Comparison of ENCODE assay signal across 19 cellular contexts in genomic region chr6:166104107-166104506, GRCh38.
"Had no signal": no experiment of that assay in that cellular context is flagged by ENCODE, and none has a peak within 500 bp of the region (broad histone marks: within the 10 kb centered on the region; RNA-seq: fewer than 3 reads in every experiment).

No MANE protein-coding gene starts in this region.

- DNase-seq: activated naive CD4-positive, alpha-beta T cell treated with anti-CD3 and anti-CD28 coated beads, Interleukin-2, amount 50 U/mL, for 16 hours; activated T-cell treated with anti-CD3 and anti-CD28 coated beads, Interleukin-2, amount 50 U/mL, for 1 hour; adrenal gland; effector CD8-positive, alpha-beta T cell; foreskin melanocyte; head of caudate nucleus; left lung; nucleus accumbens; right cardiac atrium; thyroid gland had no signal

- H3K27me3 ChIP-seq: adrenal gland, cardiac muscle cell, left lung, thyroid gland, vagina had no signal

- H3K36me3 ChIP-seq: adrenal gland, cardiac muscle cell, left lung, thyroid gland, vagina had no signal

- H3K4me3 Mint-ChIP-seq: natural killer cell treated with Interleukin-12 subunit alpha and Interleukin-12 subunit beta and Interleukin-15 and Interleukin-18, amount 100 ng/mL, for 72 hours; stimulated activated effector memory CD8-positive, alpha-beta T cell treated with anti-CD3 and anti-CD28 coated beads, Interleukin-12 subunit alpha, Interleukin-12 subunit beta, amount 100 ng/mL, for 72 hours; T-helper 2 cell treated with Interferon-gamma antibody and Interleukin-4, amounts not matched to agents 5 μg/mL and 100 μg/mL, for 36 hours had no signal

- H3K4me2 ChIP-seq: smooth muscle cell had no signal

- H3K27ac Mint-ChIP-seq: natural killer cell treated with Interleukin-12 subunit alpha and Interleukin-12 subunit beta and Interleukin-15 and Interleukin-18, amount 100 ng/mL, for 72 hours; progenitor cell of endocrine pancreas; stimulated activated effector memory CD8-positive, alpha-beta T cell treated with anti-CD3 and anti-CD28 coated beads, Interleukin-12 subunit alpha, Interleukin-12 subunit beta, amount 100 ng/mL, for 72 hours; T-helper 2 cell treated with Interferon-gamma antibody and Interleukin-4, amounts not matched to agents 5 μg/mL and 100 μg/mL, for 36 hours had no signal

- H3K4me3 ChIP-seq: adrenal gland, cardiac muscle cell, coronary artery, left lung, smooth muscle cell, thyroid gland, vagina had no signal

- ATAC-seq: left lung; right cardiac atrium; stimulated activated effector memory CD8-positive, alpha-beta T cell treated with anti-CD3 and anti-CD28 coated beads, Interleukin-12 subunit alpha, Interleukin-12 subunit beta, amount 100 ng/mL, for 72 hours had no signal

- FAIRE-seq: keratinocyte had no signal

- H3K4me1 ChIP-seq: adrenal gland, left lung, thyroid gland, vagina had no signal

- H3K27ac ChIP-seq: adrenal gland, cardiac muscle cell, coronary artery, left lung, thyroid gland, vagina had no signal

- H3K36me3 Mint-ChIP-seq: stimulated activated effector memory CD8-positive, alpha-beta T cell treated with anti-CD3 and anti-CD28 coated beads, Interleukin-12 subunit alpha, Interleukin-12 subunit beta, amount 100 ng/mL, for 72 hours had no signal

- H3K9me3 Mint-ChIP-seq: natural killer cell treated with Interleukin-12 subunit alpha and Interleukin-12 subunit beta and Interleukin-15 and Interleukin-18, amount 100 ng/mL, for 72 hours had no signal

- H3K9me3 ChIP-seq: thyroid gland, vagina had no signal
